Comparison of ENCODE assay signal across 8 cellular contexts in the genomic region with DNA sequence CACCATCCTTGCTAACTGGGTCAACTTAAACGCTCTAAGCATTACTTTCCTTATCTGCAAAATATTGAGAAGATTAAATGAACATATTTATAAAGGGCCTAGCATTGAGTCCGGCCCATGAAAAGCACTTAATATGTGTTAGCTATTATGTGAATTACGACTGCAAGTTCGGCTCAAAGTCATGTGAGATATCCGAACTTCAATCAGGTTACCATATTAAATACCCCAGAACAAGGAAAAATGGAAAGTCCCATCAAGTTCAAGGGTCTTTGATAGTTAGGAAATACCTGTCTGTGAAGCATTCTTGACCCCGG. TPM values are rescaled to one million over a fixed set of nuclear protein-coding genes. Genes with fewer than 3 reads are reported as not detected.
A peak's percentile ranks its signal among the peaks of the same experiment; 100 is the strongest.
DNase-seq lines count a peak whose midpoint lies in the region; ATAC-seq and TF ChIP-seq lines count a peak whose summit lies in the region.

No MANE protein-coding gene starts in this region.

- peak overlapping the region in 1 of 2 experiments; percentile 89; a peak in 2 of 4 replicates for H3K4me3 ChIP-seq in DND-41 (ENCODE audit: low read depth in 1 of 2, low read length in 2 of 2)

- H2AFZ ChIP-seq in DND-41 (ENCODE audit: low read depth, low read length), result peak overlapping the region; percentile 88

- no peak for TF ChIP-seq CTCF in DND-41 (IDR thresholded peaks at IDR 0.05; ENCODE audit: borderline replicate concordance, extremely low read depth, low read length, poor library complexity, severe bottlenecking)
- no peak for TF ChIP-seq CTCF in neural crest cell (conservative IDR thresholded peaks at IDR 0.05)

- peaks cover 41% of the 10 kb centered on the region for H3K79me2 ChIP-seq in DND-41 (ENCODE audit: insufficient read depth, low read length)

- no peaks in the 10 kb centered on the region for H3K9me3 ChIP-seq in DND-41 (ENCODE audit: insufficient read depth, low read length, severe bottlenecking)

- peak overlapping the region; percentile 95 for H3K27ac Mint-ChIP-seq in central memory CD8-positive, alpha-beta T cell (ENCODE audit: low read depth)
- H3K27ac Mint-ChIP-seq in neural crest cell (ENCODE audit: unreplicated experiment), result peak overlapping the region; percentile 99

- peaks cover 34% of the 10 kb centered on the region for H3K4me1 Mint-ChIP-seq in central memory CD8-positive, alpha-beta T cell
- peaks cover 19% of the 10 kb centered on the region for H3K4me1 Mint-ChIP-seq in neural crest cell

- H3K9me3 Mint-ChIP-seq in central memory CD8-positive, alpha-beta T cell, result no peaks in the 10 kb centered on the region
- H3K9me3 Mint-ChIP-seq in neural crest cell, result no peaks in the 10 kb centered on the region

- no peak for DNase-seq in DND-41
- no peak for DNase-seq in central memory CD8-positive, alpha-beta T cell (ENCODE audit: low spot score in 2 of 2)
- no peak for DNase-seq in neural crest cell (ENCODE audit: low read depth, low spot score)
- DNase-seq in NCI-H1092 (lab: John Stamatoyannopoulos, UW), result no peak
- DNase-seq in Kasumi-1 (lab: John Stamatoyannopoulos, UW), result no peak

- peaks cover 3% of the 10 kb centered on the region for H3K36me3 Mint-ChIP-seq in central memory CD8-positive, alpha-beta T cell (ENCODE audit: insufficient read depth)
- peaks cover 3% of the 10 kb centered on the region for H3K36me3 Mint-ChIP-seq in neural crest cell (ENCODE audit: low read depth)

- H3K4me2 ChIP-seq in DND-41 (ENCODE audit: insufficient read depth, low read length), result peak overlapping the region; percentile 87

- H3K4me3 Mint-ChIP-seq in central memory CD8-positive, alpha-beta T cell, result peak overlapping the region; percentile 90
- peak overlapping the region; percentile 94 for H3K4me3 Mint-ChIP-seq in neural crest cell

- H4K20me1 ChIP-seq in DND-41 (ENCODE audit: insufficient read depth, low read length), result peaks cover under 1% of the 10 kb centered on the region; the same call in 1 of the 2 replicates

- peaks cover 29% of the 10 kb centered on the region for H3K4me1 ChIP-seq in DND-41 (ENCODE audit: insufficient read depth, low read length)

- no peak overlapping the region for H3K9ac ChIP-seq in DND-41 (ENCODE audit: low read depth, low read length)

- peaks cover 11% of the 10 kb centered on the region for H3K27me3 ChIP-seq in DND-41 (ENCODE audit: insufficient read depth, low read length, poor library complexity)

- peaks cover 30% of the 10 kb centered on the region for H3K27me3 Mint-ChIP-seq in central memory CD8-positive, alpha-beta T cell
- peaks cover 46% of the 10 kb centered on the region for H3K27me3 Mint-ChIP-seq in neural crest cell (ENCODE audit: low read depth)

- H3K27ac ChIP-seq in DND-41 (ENCODE audit: low read length), result no peak overlapping the region

- ATAC-seq in DND-41 (ENCODE audit: insufficient read depth, low read depth), result no peak; the same call in 2 of the 3 replicates
- peak; percentile 13 for ATAC-seq in HG03378 (IDR thresholded peaks at IDR 0.05; ENCODE audit: unreplicated experiment)
- ATAC-seq in central memory CD8-positive, alpha-beta T cell (replicated peaks; ENCODE audit: extremely low read depth, poor library complexity, severe bottlenecking), result no peak
- no peak for ATAC-seq in HG02981 (IDR thresholded peaks at IDR 0.05; ENCODE audit: unreplicated experiment)
- ATAC-seq in GM21360 (IDR thresholded peaks at IDR 0.05; ENCODE audit: unreplicated experiment), result no peak

- H3K36me3 ChIP-seq in DND-41 (ENCODE audit: insufficient read depth, low read length), result no peaks in the 10 kb centered on the region; the same call in 1 of the 2 replicates

RNA-seq across cellular contexts. Expression of a gene that starts 0.5 kb away (rescaled TPM):
- total RNA-seq in neural crest cell, result 24.1 and 24.5 TPM in 2 replicates
